Comparison of ENCODE assay signal across 14 cellular contexts in the genomic region with DNA sequence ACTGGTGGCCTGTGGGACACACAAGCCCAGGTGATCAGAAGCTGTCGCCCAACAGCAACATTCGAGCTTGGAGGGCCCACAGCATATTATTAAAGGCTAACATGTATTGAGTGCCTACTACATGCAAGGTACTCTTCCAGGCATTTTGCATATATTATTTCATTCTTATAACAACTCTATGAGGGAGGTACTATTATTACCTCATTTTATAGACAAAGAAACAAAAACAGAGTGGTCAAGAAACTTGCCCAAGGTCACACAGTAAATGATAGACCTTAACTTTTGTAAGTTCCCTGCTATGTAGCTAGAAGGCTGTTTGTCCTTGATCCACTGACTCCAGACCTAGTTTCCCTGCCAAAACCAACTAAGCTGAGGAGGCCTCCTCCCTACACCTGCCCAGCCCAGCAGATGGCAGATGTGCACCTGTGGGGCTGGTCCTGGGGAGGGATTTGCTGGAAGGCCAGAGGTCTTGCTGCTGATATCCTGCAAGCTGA. TPM values are rescaled to one million over a fixed set of nuclear protein-coding genes. Genes with fewer than 3 reads are reported as not detected.
DNase-seq lines count a peak whose midpoint lies in the region; ATAC-seq, FAIRE-seq and TF ChIP-seq lines count a peak whose summit lies in the region.
"Had no signal": no experiment of that assay in that cellular context is flagged by ENCODE, and none has a peak within 500 bp of the region (broad histone marks: within the 10 kb centered on the region; RNA-seq: fewer than 3 reads in every experiment).

No MANE protein-coding gene starts in this region.

- dilution Hi-C loops in mammary epithelial cell (cut with HindIII; ENCODE audit: low sequenced_read_pairs): no loop called here
- dilution Hi-C loops in keratinocyte (cut with MboI; ENCODE audit: extremely low pct_ligation_motif_present, low sequenced_read_pairs): no loop called here

- intact Hi-C loops in mammary epithelial cell (cut with micrococcal nuclease) (loop anchor here (2.0 to 5.0 kb wide), 2 partner anchors 158 to 200 kb away; a partner anchor contains a TSS), MCF 10A (cut with micrococcal nuclease) (loop anchor here (1.0 kb wide), 1 partner anchor 214 kb away; a partner anchor contains a TSS), upper lobe of right lung (cut with DNase I) (no loop called here)
- intact Hi-C loops in activated CD4-positive, alpha-beta memory T cell treated with anti-CD3 and anti-CD28 coated beads for 36 hours (cut with micrococcal nuclease): no loop called here

- H3K36me3 Mint-ChIP-seq in MCF 10A (ENCODE audit: insufficient read depth, unreplicated experiment): peaks cover 81% of the 10 kb centered on the region
- H3K36me3 Mint-ChIP-seq in activated CD4-positive, alpha-beta memory T cell treated with anti-CD3 and anti-CD28 coated beads for 36 hours: peaks cover 45% of the 10 kb centered on the region

- BruUV-seq in mammary epithelial cell (replicated peaks; lab: Mats Ljungman, UMichigan): no TSS peak
- no TSS peak for BruUV-seq in MCF 10A (replicated peaks; lab: Mats Ljungman, UMichigan)

- peaks cover 5% of the 10 kb centered on the region for H3K4me1 Mint-ChIP-seq in MCF 10A (ENCODE audit: insufficient read depth, unreplicated experiment)
- peaks cover 16% of the 10 kb centered on the region for H3K4me1 Mint-ChIP-seq in activated CD4-positive, alpha-beta memory T cell treated with anti-CD3 and anti-CD28 coated beads for 36 hours (ENCODE audit: low read depth)

- H4K20me1 ChIP-seq in mammary epithelial cell (ENCODE audit: insufficient read depth, low read length) (no peaks in the 10 kb centered on the region), keratinocyte (ENCODE audit: control insufficient read depth, extremely low read depth, insufficient read depth, low read length) (no peaks in the 10 kb centered on the region)

- POLR2A ChIA-PET in MCF 10A (lab: Yijun Ruan, JAX): interaction anchor here (0.6 to 1.0 kb wide), 3 partner anchors 16 to 198 kb away, joined by 3 read pairs; no protein-coding TSS in a partner anchor
- POLR2A ChIA-PET in activated CD4-positive, alpha-beta memory T cell treated with anti-CD3 and anti-CD28 coated beads for 36 hours (lab: Charles Lee): interaction anchor here (0.9 kb wide), 1 partner anchor 15 kb away, joined by 3 read pairs; no protein-coding TSS in a partner anchor

- H3K4me3 Mint-ChIP-seq in MCF 10A (ENCODE audit: unreplicated experiment): no peak overlapping the region
- H3K4me3 Mint-ChIP-seq in activated CD4-positive, alpha-beta memory T cell treated with anti-CD3 and anti-CD28 coated beads for 36 hours: no peak overlapping the region

- H3K9ac ChIP-seq in mammary epithelial cell (ENCODE audit: insufficient read depth, low read length) (no peak overlapping the region), keratinocyte (ENCODE audit: control insufficient read depth, extremely low read depth, insufficient read depth, low read length) (no peak overlapping the region)

- H3K36me3 ChIP-seq in mammary epithelial cell (ENCODE audit: insufficient read depth, low read length) (peaks cover 20% of the 10 kb centered on the region), keratinocyte (ENCODE audit: control insufficient read depth in 2 of 2, extremely low read depth in 1 of 2, insufficient read depth in 2 of 2, low read length in 2 of 2) (peaks cover 41 to 43% of the 10 kb centered on the region in 2 experiments), upper lobe of right lung (peaks cover 100% of the 10 kb centered on the region), gastroesophageal sphincter (peaks cover 4 to 97% of the 10 kb centered on the region in 2 donors)

- H3K9me3 Mint-ChIP-seq in MCF 10A (ENCODE audit: unreplicated experiment): no peaks in the 10 kb centered on the region
- no peaks in the 10 kb centered on the region for H3K9me3 Mint-ChIP-seq in activated CD4-positive, alpha-beta memory T cell treated with anti-CD3 and anti-CD28 coated beads for 36 hours

- no peak overlapping the region for H3K27ac Mint-ChIP-seq in MCF 10A (ENCODE audit: low read depth, unreplicated experiment)
- H3K27ac Mint-ChIP-seq in activated CD4-positive, alpha-beta memory T cell treated with anti-CD3 and anti-CD28 coated beads for 36 hours: peak overlapping the region; percentile 58

- TF ChIP-seq CTCF in mammary epithelial cell (conservative IDR thresholded peaks at IDR 0.05 in 1 of 2, IDR thresholded peaks at IDR 0.05 in 1 of 2; ENCODE audit: extremely low read depth in 1 of 2, insufficient read depth in 1 of 2, low read depth in 1 of 2, low read length in 2 of 2) (peak; percentile 26 to 50), MCF 10A (IDR thresholded peaks at IDR 0.05; ENCODE audit: unreplicated experiment) (no peak), keratinocyte (optimal IDR thresholded peaks at IDR 0.05 in 1 of 3, IDR thresholded peaks at IDR 0.05 in 1 of 3, conservative IDR thresholded peaks at IDR 0.05 in 1 of 3; ENCODE audit: extremely low read depth in 1 of 3, insufficient read depth in 2 of 3, low read length in 3 of 3) (peak; percentile 36 to 57 (median 46)), upper lobe of right lung (IDR thresholded peaks at IDR 0.05) (peak; percentile 12), gastroesophageal sphincter (IDR thresholded peaks at IDR 0.05) (no peak)

- no peaks in the 10 kb centered on the region for H3K9me1 ChIP-seq in keratinocyte (ENCODE audit: control insufficient read depth, extremely low read depth, insufficient read depth, low read length)

- H3K4me3 ChIP-seq in mammary epithelial cell (replicated peaks in 1 of 3; ENCODE audit: insufficient read depth in 1 of 3, low read depth in 2 of 3, low read length in 3 of 3) (no peak overlapping the region), keratinocyte (ENCODE audit: control insufficient read depth in 2 of 3, extremely low read depth in 1 of 3, insufficient read depth in 2 of 3, low read depth in 1 of 3, low read length in 3 of 3) (no peak overlapping the region), upper lobe of right lung (no peak overlapping the region), gastroesophageal sphincter (no peak overlapping the region)

- FAIRE-seq in keratinocyte (lab: Jason Lieb, UNC) (no peak), RCC 7860 (lab: Jason Lieb, UNC) (no peak)
- FAIRE-seq: TTC549 had no signal

- H3K9me3 ChIP-seq in mammary epithelial cell (replicated peaks; ENCODE audit: insufficient read depth, low read length) (no peaks in the 10 kb centered on the region), keratinocyte (ENCODE audit: control insufficient read depth, low read depth, low read length) (no peaks in the 10 kb centered on the region), upper lobe of right lung (no peaks in the 10 kb centered on the region), gastroesophageal sphincter (no peaks in the 10 kb centered on the region)

- H3K27me3 Mint-ChIP-seq in MCF 10A (ENCODE audit: insufficient read depth, unreplicated experiment): no peaks in the 10 kb centered on the region
- H3K27me3 Mint-ChIP-seq in activated CD4-positive, alpha-beta memory T cell treated with anti-CD3 and anti-CD28 coated beads for 36 hours: no peaks in the 10 kb centered on the region

- H3K79me2 ChIP-seq in mammary epithelial cell (ENCODE audit: insufficient read depth, low read length) (no peaks in the 10 kb centered on the region), keratinocyte (ENCODE audit: control insufficient read depth, insufficient read depth, low read length) (no peaks in the 10 kb centered on the region)

- H2AFZ ChIP-seq in mammary epithelial cell (ENCODE audit: low read depth, low read length): no peak overlapping the region
- no peak overlapping the region for H2AFZ ChIP-seq in keratinocyte (ENCODE audit: control insufficient read depth, low read length)

- DNase-seq in mammary epithelial cell (peak; percentile 7), MCF 10A (ENCODE audit: unreplicated experiment) (no peak), keratinocyte (ENCODE audit: low read depth, low spot score) (no peak), upper lobe of right lung (no peak), RCC 7860 (ENCODE audit: low spot score) (no peak), GM19240 (ENCODE audit: insufficient read length, low spot score) (no peak)
- DNase-seq in activated CD4-positive, alpha-beta memory T cell treated with anti-CD3 and anti-CD28 coated beads for 36 hours: peak; percentile 29
- DNase-seq: aorta; effector memory CD4-positive, alpha-beta T cell; NCI-H446; posterior cingulate gyrus had no signal

- H3K27me3 ChIP-seq in mammary epithelial cell (ENCODE audit: insufficient read depth, low read length) (no peaks in the 10 kb centered on the region), keratinocyte (ENCODE audit: control insufficient read depth, extremely low read depth, insufficient read depth, low read length) (no peaks in the 10 kb centered on the region), upper lobe of right lung (no peaks in the 10 kb centered on the region), gastroesophageal sphincter (no peaks in the 10 kb centered on the region)

- H3K4me1 ChIP-seq in mammary epithelial cell (ENCODE audit: insufficient read depth, low read length): peaks cover 5% of the 10 kb centered on the region
- H3K4me1 ChIP-seq in keratinocyte (ENCODE audit: control insufficient read depth, extremely low read depth, insufficient read depth, low read length): peaks cover 4% of the 10 kb centered on the region
- H3K4me1 ChIP-seq in upper lobe of right lung: no peaks in the 10 kb centered on the region
- peaks cover 0 to 17% (median 0%) of the 10 kb centered on the region in 3 donors for H3K4me1 ChIP-seq in gastroesophageal sphincter

- H3K27ac ChIP-seq in mammary epithelial cell (ENCODE audit: insufficient read depth, low read depth, low read length) (no peak overlapping the region), keratinocyte (ENCODE audit: control insufficient read depth, insufficient read depth, low read length) (no peak overlapping the region), upper lobe of right lung (no peak overlapping the region), gastroesophageal sphincter (peak overlapping the region in 1 of 4 donors; percentile 21)

- 100% methylated on average over 2 of the region's 2 CpGs for WGBS in mammary epithelial cell (ENCODE audit: low coverage, missing lambda C conversion rate)
- WGBS in gastroesophageal sphincter (ENCODE audit: low coverage in 1 of 2), 2 donors: 100% methylated on average over 2 of the region's 2 CpGs; no CpG with 5 or more reads in 1 of the 2 donors

- no peak overlapping the region for H3K4me2 ChIP-seq in mammary epithelial cell (ENCODE audit: insufficient read depth, low read depth, low read length)
- no peak overlapping the region for H3K4me2 ChIP-seq in keratinocyte (ENCODE audit: control insufficient read depth, extremely low read depth, insufficient read depth, low read depth, low read length)

- no peak for TF ChIP-seq POLR2A in gastroesophageal sphincter (IDR thresholded peaks at IDR 0.05)

- CTCF ChIA-PET in mammary epithelial cell (lab: Charles Lee; ENCODE audit: low non-redundant PET) (interaction anchor here (0.6 kb wide), 1 partner anchor 104 kb away, joined by 4 read pairs; no protein-coding TSS in a partner anchor), MCF 10A (lab: Yijun Ruan, JAX) (interaction anchor here (0.5 to 1.8 kb wide), 4 partner anchors 16 to 198 kb away, joined by 3 to 6 read pairs (median 4); a partner anchor contains a TSS)
- CTCF ChIA-PET in activated CD4-positive, alpha-beta memory T cell treated with anti-CD3 and anti-CD28 coated beads for 36 hours (lab: Charles Lee): interaction anchor here (0.6 to 1.7 kb wide), 2 partner anchors 158 to 204 kb away, joined by 3 to 4 read pairs; a partner anchor contains a TSS

- TF ChIP-seq EP300 in gastroesophageal sphincter (IDR thresholded peaks at IDR 0.05): no peak

- ATAC-seq in upper lobe of right lung (peak; percentile 68), gastroesophageal sphincter (no peak)

- in situ Hi-C loops in mammary epithelial cell (cut with MboI; ENCODE audit: low sequenced_read_pairs in 2 of 2): no loop called here

RNA-seq across cellular contexts. Expression of a gene that starts 35.7 kb away (rescaled TPM):
- total RNA-seq in mammary epithelial cell: 10 to 100 TPM; 33.1 to 36.2 TPM
- polyA plus RNA-seq in mammary epithelial cell: 13.8 TPM
- polyA minus RNA-seq in mammary epithelial cell: 73.1 TPM
- total RNA-seq in MCF 10A (2022): 36.0 and 41.4 TPM in 2 replicates
- total RNA-seq in activated CD4-positive, alpha-beta memory T cell treated with anti-CD3 and anti-CD28 coated beads for 36 hours: 10 to 100 TPM; 33.7 to 39.4 TPM
- 11.4 to 13.6 TPM (median 12.9 TPM) in 3 replicates for polyA plus RNA-seq in keratinocyte
- 9.1 TPM for polyA plus RNA-seq in keratinocyte (2011; ENCODE audit: low read depth)
- polyA plus RNA-seq in keratinocyte (2011; cell fraction: cytosol; rRNA removed): 10.9 and 11.1 TPM in 2 replicates
- polyA plus RNA-seq in keratinocyte (2011; cell fraction: nucleus; rRNA removed): 31.5 and 39.9 TPM in 2 replicates
- polyA plus RNA-seq in keratinocyte (2012; ENCODE audit: low replicate concordance): 12.8 and 17.0 TPM in 2 replicates
- 31.6 to 90.8 TPM (median 38.6 TPM) in 3 replicates for polyA minus RNA-seq in keratinocyte
- 13.6 TPM for polyA minus RNA-seq in keratinocyte (2011; cell fraction: cytosol; rRNA and poly(A)+ RNA removed)
- polyA minus RNA-seq in keratinocyte (2011; cell fraction: nucleus; rRNA and poly(A)+ RNA removed): 26.0 and 37.9 TPM in 2 replicates
- 50.1 TPM for total RNA-seq in upper lobe of right lung
- 10 to 100 TPM; 50.9 to 66.7 (median 60.6) TPM for total RNA-seq in gastroesophageal sphincter

RNA-seq across cellular contexts. Expression of a gene that starts 40.2 kb away (rescaled TPM):
- total RNA-seq in mammary epithelial cell (under 1 TPM; 0.17 to 0.28 TPM), MCF 10A (2022) (not detected in 2 replicates), upper lobe of right lung (0.14 TPM), gastroesophageal sphincter (not detected)
- polyA plus RNA-seq in mammary epithelial cell (0.05 TPM), keratinocyte (0.01 to 0.03 TPM (median 0.01 TPM) in 3 replicates)
- polyA minus RNA-seq in mammary epithelial cell (not detected), keratinocyte (0.03 to 0.10 TPM (median 0.10 TPM) in 3 replicates)
- total RNA-seq in activated CD4-positive, alpha-beta memory T cell treated with anti-CD3 and anti-CD28 coated beads for 36 hours: not detected
- not detected for polyA plus RNA-seq in keratinocyte (2011; ENCODE audit: low read depth)
- not detected in 2 replicates for polyA plus RNA-seq in keratinocyte (2011; cell fraction: cytosol; rRNA removed)
- polyA plus RNA-seq in keratinocyte (2011; cell fraction: nucleus; rRNA removed): 0.06 and 0.07 TPM in 2 replicates
- not detected in 2 replicates for polyA plus RNA-seq in keratinocyte (2012; ENCODE audit: low replicate concordance)
- not detected for polyA minus RNA-seq in keratinocyte (2011; cell fraction: cytosol; rRNA and poly(A)+ RNA removed)
- 0.11 TPM in 1 of 2 replicates, not detected in the other for polyA minus RNA-seq in keratinocyte (2011; cell fraction: nucleus; rRNA and poly(A)+ RNA removed)
- total RNA-seq: Right ventricle myocardium inferior had no signal

Comparison
In these comparisons a context has a peak if more than half of its experiments do, and no peak if none do; other contexts are left out.
1. DNase-seq: peak in mammary epithelial cell (single experiment) and activated CD4-positive, alpha-beta memory T cell treated with anti-CD3 and anti-CD28 coated beads for 36 hours (single experiment); none in MCF 10A (single experiment), keratinocyte (single experiment), upper lobe of right lung (single experiment), RCC 7860 (single experiment) and GM19240 (single experiment).
2. CTCF ChIP-seq: peak in mammary epithelial cell (2 of 2), keratinocyte (3 of 3) and upper lobe of right lung (single experiment); none in MCF 10A (single experiment) and gastroesophageal sphincter (0 of 4).
3. intact Hi-C loops: an anchor here in mammary epithelial cell (2.0 to 5.0 kb wide) and MCF 10A (1.0 kb wide); none called in activated CD4-positive, alpha-beta memory T cell treated with anti-CD3 and anti-CD28 coated beads for 36 hours and upper lobe of right lung.